In the genomic region with DNA sequence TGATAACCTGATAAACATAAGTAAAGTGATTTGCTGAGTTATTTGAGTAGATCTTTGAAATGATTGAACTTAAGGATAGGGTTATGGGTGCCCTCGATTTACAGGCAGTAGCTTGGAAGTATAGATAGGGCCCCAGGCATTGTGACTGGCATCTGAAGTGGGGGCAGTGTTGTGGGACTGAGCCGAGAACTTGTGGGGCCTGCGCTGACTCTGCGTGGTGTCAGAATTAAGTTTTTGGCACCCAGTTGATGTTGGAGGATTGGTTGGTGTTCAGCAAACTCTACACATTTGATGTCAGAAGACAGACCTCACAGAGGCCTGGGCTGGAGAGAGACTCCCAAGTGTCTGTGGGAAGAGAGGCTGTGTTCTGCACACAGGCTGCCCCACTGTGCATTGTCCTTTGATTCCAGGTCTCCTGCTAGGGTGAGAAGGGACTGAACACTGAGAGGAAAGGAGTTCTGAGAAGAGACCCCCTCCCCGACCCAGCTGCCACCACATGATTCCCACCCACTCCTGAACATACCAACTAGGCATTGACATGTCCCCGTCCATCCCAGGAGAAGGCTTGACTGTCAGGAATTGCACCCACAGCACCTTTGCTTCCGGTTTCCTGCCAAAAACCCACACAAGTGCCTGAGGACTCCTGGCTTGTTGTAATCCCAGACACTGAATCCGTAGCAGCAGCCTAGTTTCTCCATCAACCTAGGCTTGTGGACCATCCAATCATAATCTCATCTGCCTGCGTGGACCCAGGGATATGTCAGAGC, we compare ENCODE assay signal across 10 cellular contexts. TPM values are rescaled to one million over a fixed set of nuclear protein-coding genes. Genes with fewer than 3 reads are reported as not detected.
A peak's percentile ranks its signal among the peaks of the same experiment; 100 is the strongest.
DNase-seq lines count a peak whose midpoint lies in the region; ATAC-seq and TF ChIP-seq lines count a peak whose summit lies in the region.
"Had no signal": no experiment of that assay in that cellular context is flagged by ENCODE, and none has a peak within 500 bp of the region (broad histone marks: within the 10 kb centered on the region; RNA-seq: fewer than 3 reads in every experiment).

No MANE protein-coding gene starts in this region.

- H3K36me3 ChIP-seq in esophagus squamous epithelium: peaks cover 0 to 26% (median 6%) of the 10 kb centered on the region in 3 donors

- H3K4me1 ChIP-seq in esophagus squamous epithelium: peaks cover 27 to 84% (median 55%) of the 10 kb centered on the region in 3 donors

- POLR2A ChIA-PET in activated CD4-positive, alpha-beta memory T cell treated with anti-CD3 and anti-CD28 coated beads for 36 hours (lab: Charles Lee): interaction anchor here (0.6 to 2.9 kb wide), 9 partner anchors 8 to 698 kb away, joined by 3 to 26 read pairs (median 6); a partner anchor contains a TSS
- POLR2A ChIA-PET in WTC11 (lab: Charles Lee): no interaction called here

- intact Hi-C loops in activated CD4-positive, alpha-beta memory T cell treated with anti-CD3 and anti-CD28 coated beads for 36 hours (cut with micrococcal nuclease): loop anchor here (1.0 to 5.0 kb wide), 3 partner anchors 9 to 701 kb away; no protein-coding TSS in a partner anchor
- intact Hi-C loops in esophagus squamous epithelium (cut with DNase I): no loop called here

- H3K36me3 Mint-ChIP-seq in T-helper 2 cell treated with Interferon-gamma antibody and Interleukin-4, amounts not matched to agents 5 μg/mL and 100 μg/mL, for 36 hours (ENCODE audit: low read depth): peaks cover 89% of the 10 kb centered on the region
- peaks cover 84% of the 10 kb centered on the region for H3K36me3 Mint-ChIP-seq in activated CD4-positive, alpha-beta memory T cell treated with anti-CD3 and anti-CD28 coated beads for 36 hours
- H3K36me3 Mint-ChIP-seq in stimulated activated effector memory CD8-positive, alpha-beta T cell treated with anti-CD3 and anti-CD28 coated beads, Interleukin-12 subunit alpha, Interleukin-12 subunit beta, amount 100 ng/mL, for 72 hours: peaks cover 100% of the 10 kb centered on the region
- peaks cover 12% of the 10 kb centered on the region; the same call in 1 of the 2 replicates for H3K36me3 Mint-ChIP-seq in WTC11

- no peaks in the 10 kb centered on the region for H3K27me3 Mint-ChIP-seq in T-helper 2 cell treated with Interferon-gamma antibody and Interleukin-4, amounts not matched to agents 5 μg/mL and 100 μg/mL, for 36 hours (ENCODE audit: low read depth)
- H3K27me3 Mint-ChIP-seq in activated CD4-positive, alpha-beta memory T cell treated with anti-CD3 and anti-CD28 coated beads for 36 hours: no peaks in the 10 kb centered on the region
- no peaks in the 10 kb centered on the region for H3K27me3 Mint-ChIP-seq in WTC11 (ENCODE audit: low read depth)

- H3K9me3 ChIP-seq in esophagus squamous epithelium: no peaks in the 10 kb centered on the region

- no peaks in the 10 kb centered on the region for H3K27me3 ChIP-seq in esophagus squamous epithelium

- 73 to 81% methylated on average over 8 to 9 of the region's 9 CpGs for WGBS in esophagus squamous epithelium, 2 donors

- no peak for DNase-seq in T-helper 2 cell treated with Interferon-gamma antibody and Interleukin-4, amounts not matched to agents 5 μg/mL and 100 μg/mL, for 36 hours (ENCODE audit: low spot score)
- no peak for DNase-seq in T-helper 2 cell
- DNase-seq in activated CD4-positive, alpha-beta memory T cell treated with anti-CD3 and anti-CD28 coated beads for 36 hours: peak; percentile 52
- no peak for DNase-seq in esophagus squamous epithelium (lab: John Stamatoyannopoulos, UW)
- no peak for DNase-seq in stimulated activated effector memory CD8-positive, alpha-beta T cell treated with anti-CD3 and anti-CD28 coated beads, Interleukin-12 subunit alpha, Interleukin-12 subunit beta, amount 100 ng/mL, for 72 hours (ENCODE audit: low spot score in 2 of 2)
- no peak for DNase-seq in NCI-H2081 (lab: John Stamatoyannopoulos, UW)
- DNase-seq in WTC11 (ENCODE audit: low spot score): no peak
- DNase-seq: hippocampal formation, NCI-H1048 had no signal

- H3K27ac ChIP-seq in esophagus squamous epithelium: peak overlapping the region; percentile 50 to 98 (median 92)

- H3K4me1 Mint-ChIP-seq in T-helper 2 cell treated with Interferon-gamma antibody and Interleukin-4, amounts not matched to agents 5 μg/mL and 100 μg/mL, for 36 hours (ENCODE audit: low read depth): peaks cover 64% of the 10 kb centered on the region
- H3K4me1 Mint-ChIP-seq in activated CD4-positive, alpha-beta memory T cell treated with anti-CD3 and anti-CD28 coated beads for 36 hours (ENCODE audit: low read depth): peaks cover 71% of the 10 kb centered on the region
- peaks cover 49% of the 10 kb centered on the region for H3K4me1 Mint-ChIP-seq in stimulated activated effector memory CD8-positive, alpha-beta T cell treated with anti-CD3 and anti-CD28 coated beads, Interleukin-12 subunit alpha, Interleukin-12 subunit beta, amount 100 ng/mL, for 72 hours
- peaks cover 23% of the 10 kb centered on the region for H3K4me1 Mint-ChIP-seq in WTC11

- no peak for TF ChIP-seq POLR2A in esophagus squamous epithelium (IDR thresholded peaks at IDR 0.05)

- peak; percentile 29 for ATAC-seq in stimulated activated effector memory CD8-positive, alpha-beta T cell treated with anti-CD3 and anti-CD28 coated beads, Interleukin-12 subunit alpha, Interleukin-12 subunit beta, amount 100 ng/mL, for 72 hours
- ATAC-seq in GM19328 (IDR thresholded peaks at IDR 0.05; ENCODE audit: unreplicated experiment): no peak
- no peak for ATAC-seq in WTC11

- H3K27ac Mint-ChIP-seq in T-helper 2 cell treated with Interferon-gamma antibody and Interleukin-4, amounts not matched to agents 5 μg/mL and 100 μg/mL, for 36 hours: peak overlapping the region; percentile 95
- peak overlapping the region; percentile 99 for H3K27ac Mint-ChIP-seq in activated CD4-positive, alpha-beta memory T cell treated with anti-CD3 and anti-CD28 coated beads for 36 hours
- peak overlapping the region; percentile 99 for H3K27ac Mint-ChIP-seq in stimulated activated effector memory CD8-positive, alpha-beta T cell treated with anti-CD3 and anti-CD28 coated beads, Interleukin-12 subunit alpha, Interleukin-12 subunit beta, amount 100 ng/mL, for 72 hours
- H3K27ac Mint-ChIP-seq in WTC11: no peak overlapping the region

- TF ChIP-seq CTCF in esophagus squamous epithelium (IDR thresholded peaks at IDR 0.05) (no peak), WTC11 (IDR thresholded peaks at IDR 0.05) (no peak)

- H3K4me3 ChIP-seq in esophagus squamous epithelium: no peak overlapping the region

- H3K4me3 Mint-ChIP-seq in T-helper 2 cell treated with Interferon-gamma antibody and Interleukin-4, amounts not matched to agents 5 μg/mL and 100 μg/mL, for 36 hours: peak overlapping the region; percentile 99
- peak overlapping the region; percentile 90 for H3K4me3 Mint-ChIP-seq in activated CD4-positive, alpha-beta memory T cell treated with anti-CD3 and anti-CD28 coated beads for 36 hours
- H3K4me3 Mint-ChIP-seq in stimulated activated effector memory CD8-positive, alpha-beta T cell treated with anti-CD3 and anti-CD28 coated beads, Interleukin-12 subunit alpha, Interleukin-12 subunit beta, amount 100 ng/mL, for 72 hours: peak overlapping the region; percentile 84
- H3K4me3 Mint-ChIP-seq in WTC11: no peak overlapping the region

- peaks cover 26% of the 10 kb centered on the region for H3K9me3 Mint-ChIP-seq in T-helper 2 cell treated with Interferon-gamma antibody and Interleukin-4, amounts not matched to agents 5 μg/mL and 100 μg/mL, for 36 hours
- H3K9me3 Mint-ChIP-seq in activated CD4-positive, alpha-beta memory T cell treated with anti-CD3 and anti-CD28 coated beads for 36 hours: no peaks in the 10 kb centered on the region
- H3K9me3 Mint-ChIP-seq in stimulated activated effector memory CD8-positive, alpha-beta T cell treated with anti-CD3 and anti-CD28 coated beads, Interleukin-12 subunit alpha, Interleukin-12 subunit beta, amount 100 ng/mL, for 72 hours: no peaks in the 10 kb centered on the region
- no peaks in the 10 kb centered on the region for H3K9me3 Mint-ChIP-seq in WTC11

- CTCF ChIA-PET in activated CD4-positive, alpha-beta memory T cell treated with anti-CD3 and anti-CD28 coated beads for 36 hours (lab: Charles Lee): interaction anchor here (1.0 to 3.0 kb wide), 3 partner anchors 9 to 420 kb away, joined by 3 to 42 read pairs (median 4); no protein-coding TSS in a partner anchor
- CTCF ChIA-PET in WTC11 (lab: Charles Lee): interaction anchor here (1.5 kb wide), 1 partner anchor 9 kb away, joined by 3 read pairs; no protein-coding TSS in a partner anchor

TF ChIP-seq in WTC11, 78 proteins besides CTCF, POLR2A, EP300 and RAD21 (continues in another document):
- TF ChIP-seq, protein P1, sequence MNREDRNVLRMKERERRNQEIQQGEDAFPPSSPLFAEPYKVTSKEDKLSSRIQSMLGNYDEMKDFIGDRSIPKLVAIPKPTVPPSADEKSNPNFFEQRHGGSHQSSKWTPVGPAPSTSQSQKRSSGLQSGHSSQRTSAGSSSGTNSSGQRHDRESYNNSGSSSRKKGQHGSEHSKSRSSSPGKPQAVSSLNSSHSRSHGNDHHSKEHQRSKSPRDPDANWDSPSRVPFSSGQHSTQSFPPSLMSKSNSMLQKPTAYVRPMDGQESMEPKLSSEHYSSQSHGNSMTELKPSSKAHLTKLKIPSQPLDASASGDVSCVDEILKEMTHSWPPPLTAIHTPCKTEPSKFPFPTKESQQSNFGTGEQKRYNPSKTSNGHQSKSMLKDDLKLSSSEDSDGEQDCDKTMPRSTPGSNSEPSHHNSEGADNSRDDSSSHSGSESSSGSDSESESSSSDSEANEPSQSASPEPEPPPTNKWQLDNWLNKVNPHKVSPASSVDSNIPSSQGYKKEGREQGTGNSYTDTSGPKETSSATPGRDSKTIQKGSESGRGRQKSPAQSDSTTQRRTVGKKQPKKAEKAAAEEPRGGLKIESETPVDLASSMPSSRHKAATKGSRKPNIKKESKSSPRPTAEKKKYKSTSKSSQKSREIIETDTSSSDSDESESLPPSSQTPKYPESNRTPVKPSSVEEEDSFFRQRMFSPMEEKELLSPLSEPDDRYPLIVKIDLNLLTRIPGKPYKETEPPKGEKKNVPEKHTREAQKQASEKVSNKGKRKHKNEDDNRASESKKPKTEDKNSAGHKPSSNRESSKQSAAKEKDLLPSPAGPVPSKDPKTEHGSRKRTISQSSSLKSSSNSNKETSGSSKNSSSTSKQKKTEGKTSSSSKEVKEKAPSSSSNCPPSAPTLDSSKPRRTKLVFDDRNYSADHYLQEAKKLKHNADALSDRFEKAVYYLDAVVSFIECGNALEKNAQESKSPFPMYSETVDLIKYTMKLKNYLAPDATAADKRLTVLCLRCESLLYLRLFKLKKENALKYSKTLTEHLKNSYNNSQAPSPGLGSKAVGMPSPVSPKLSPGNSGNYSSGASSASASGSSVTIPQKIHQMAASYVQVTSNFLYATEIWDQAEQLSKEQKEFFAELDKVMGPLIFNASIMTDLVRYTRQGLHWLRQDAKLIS (CRISPR knock-in tag; IDR thresholded peaks at IDR 0.05; ENCODE audit: borderline replicate concordance): no peak
- TF ChIP-seq SMAD4 (CRISPR knock-in tag; IDR thresholded peaks at IDR 0.05): no peak

RNA-seq across cellular contexts. Expression of a gene that starts 4.5 kb away (rescaled TPM):
- 10 to 100 TPM; 72.1 to 76.4 TPM for total RNA-seq in activated CD4-positive, alpha-beta memory T cell treated with anti-CD3 and anti-CD28 coated beads for 36 hours
- total RNA-seq in esophagus squamous epithelium (10 to 100 TPM in 3 of 4 donors, 1 to 10 TPM in 1; 9.9 to 14.7 (median 12.4) TPM), WTC11 (2021) (18.6 to 25.3 TPM (median 21.8 TPM) in 3 replicates)
